1 cellular context compared by ENCODE assay signal in the genomic region with DNA sequence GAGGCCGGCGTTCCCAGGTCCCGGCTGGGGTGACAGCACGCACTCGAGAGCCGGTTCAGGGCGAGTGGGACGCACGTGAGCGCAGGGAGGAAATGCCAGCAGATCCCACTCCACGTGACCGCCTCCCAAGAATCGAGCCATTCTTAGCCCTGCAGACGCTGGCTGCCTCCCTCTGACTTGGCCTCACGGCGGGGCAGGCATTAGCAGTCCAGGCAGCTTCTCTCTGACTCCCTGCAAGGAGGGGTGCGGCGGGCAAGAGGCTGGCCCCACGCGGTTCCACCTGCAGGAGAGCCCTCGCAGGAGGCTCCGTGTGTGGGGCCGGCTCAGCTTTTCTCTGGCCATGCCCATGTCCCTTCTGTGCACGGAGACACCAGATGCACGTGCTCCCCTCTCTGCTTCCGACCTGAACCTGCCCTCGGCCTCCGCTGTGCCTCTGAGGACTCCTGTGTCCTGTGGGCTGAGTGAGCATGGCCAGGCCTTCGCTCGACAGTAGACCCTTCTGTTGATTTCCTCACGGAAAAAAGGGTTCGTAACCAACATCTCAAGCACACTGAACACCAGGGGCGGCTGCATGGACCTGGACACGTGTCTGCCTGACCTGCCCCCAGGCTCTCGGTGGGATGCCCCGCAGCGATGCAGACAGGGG.
TF ChIP-seq lines count a peak whose summit lies in the region.

No MANE protein-coding gene starts in this region.

TF ChIP-seq in K562, 482 proteins besides CTCF, POLR2A, EP300 and RAD21 (continues in another document):
- TF ChIP-seq, protein P1, sequence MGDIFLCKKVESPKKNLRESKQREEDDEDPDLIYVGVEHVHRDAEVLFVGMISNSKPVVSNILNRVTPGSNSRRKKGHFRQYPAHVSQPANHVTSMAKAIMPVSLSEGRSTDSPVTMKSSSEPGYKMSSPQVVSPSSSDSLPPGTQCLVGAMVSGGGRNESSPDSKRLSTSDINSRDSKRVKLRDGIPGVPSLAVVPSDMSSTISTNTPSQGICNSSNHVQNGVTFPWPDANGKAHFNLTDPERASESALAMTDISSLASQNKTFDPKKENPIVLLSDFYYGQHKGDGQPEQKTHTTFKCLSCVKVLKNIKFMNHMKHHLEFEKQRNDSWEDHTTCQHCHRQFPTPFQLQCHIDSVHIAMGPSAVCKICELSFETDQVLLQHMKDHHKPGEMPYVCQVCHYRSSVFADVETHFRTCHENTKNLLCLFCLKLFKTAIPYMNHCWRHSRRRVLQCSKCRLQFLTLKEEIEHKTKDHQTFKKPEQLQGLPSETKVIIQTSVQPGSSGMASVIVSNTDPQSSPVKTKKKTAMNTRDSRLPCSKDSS (IDR thresholded peaks at IDR 0.05; ENCODE audit: low read depth, partially characterized antibody) = no peak
- TF ChIP-seq ZBTB1 (CRISPR knock-in tag; IDR thresholded peaks at IDR 0.05; ENCODE audit: borderline replicate concordance, low read depth) (no peak), TBL1XR1 (IDR thresholded peaks at IDR 0.05; ENCODE audit: low read length in 2 of 2) (0 out of 4 replicates have a peak, but pooled peaks of 1 of the 2 experiments have one; percentile 11), KAT8 (IDR thresholded peaks at IDR 0.05; ENCODE audit: low read depth) (no peak), ZC3H11A (IDR thresholded peaks at IDR 0.05; ENCODE audit: low read depth, low read length) (no peak), HDGF (IDR thresholded peaks at IDR 0.05) (no peak), ZNF41 (CRISPR knock-in tag; conservative IDR thresholded peaks at IDR 0.05) (no peak), FOXK1 (CRISPR knock-in tag; IDR thresholded peaks at IDR 0.05; ENCODE audit: borderline replicate concordance) (no peak), MYC (IDR thresholded peaks at IDR 0.05; ENCODE audit: low read depth, low read length) (no peak), MYC (CRISPR knock-in tag; IDR thresholded peaks at IDR 0.05; ENCODE audit: borderline replicate concordance, low read depth) (peak; percentile 24; the same call in 1 of the 2 replicates), SIN3B (IDR thresholded peaks at IDR 0.05; ENCODE audit: low read depth) (no peak), PURB (CRISPR knock-in tag; IDR thresholded peaks at IDR 0.05; ENCODE audit: low read depth) (no peak), CSDE1 (IDR thresholded peaks at IDR 0.05) (no peak), DIDO1 (tag; IDR thresholded peaks at IDR 0.05; ENCODE audit: low read depth) (no peak), ZNF644 (tag; IDR thresholded peaks at IDR 0.05; ENCODE audit: low read depth) (no peak), SNIP1 (IDR thresholded peaks at IDR 0.05; ENCODE audit: low read depth) (no peak), KHSRP (IDR thresholded peaks at IDR 0.05) (no peak), TAF1 (IDR thresholded peaks at IDR 0.05; ENCODE audit: control insufficient read depth, extremely low read depth, insufficient read depth, low read length, severe bottlenecking) (no peak), FOXJ2 (tag; IDR thresholded peaks at IDR 0.05) (peak; percentile 58), RBM17 (IDR thresholded peaks at IDR 0.05; ENCODE audit: borderline replicate concordance, low read depth, low read length) (no peak), ZNF263 (CRISPR knock-in tag; IDR thresholded peaks at IDR 0.05; ENCODE audit: borderline replicate concordance) (peak; percentile 1; the same call in 1 of the 2 replicates), RAD51 (IDR thresholded peaks at IDR 0.05; ENCODE audit: borderline replicate concordance, low read depth) (no peak), PTRF (tag; IDR thresholded peaks at IDR 0.05) (no peak), HDAC2 (IDR thresholded peaks at IDR 0.05) (no peak)
- TF ChIP-seq, protein P2, sequence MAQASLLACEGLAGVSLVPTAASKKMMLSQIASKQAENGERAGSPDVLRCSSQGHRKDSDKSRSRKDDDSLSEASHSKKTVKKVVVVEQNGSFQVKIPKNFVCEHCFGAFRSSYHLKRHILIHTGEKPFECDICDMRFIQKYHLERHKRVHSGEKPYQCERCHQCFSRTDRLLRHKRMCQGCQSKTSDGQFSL (CRISPR knock-in tag; IDR thresholded peaks at IDR 0.05) = no peak
- TF ChIP-seq, protein P2 (tag; IDR thresholded peaks at IDR 0.05) = 0 out of 4 replicates have a peak, but pooled peaks of 1 of the 2 experiments have one; percentile 20
- TF ChIP-seq, protein P3, sequence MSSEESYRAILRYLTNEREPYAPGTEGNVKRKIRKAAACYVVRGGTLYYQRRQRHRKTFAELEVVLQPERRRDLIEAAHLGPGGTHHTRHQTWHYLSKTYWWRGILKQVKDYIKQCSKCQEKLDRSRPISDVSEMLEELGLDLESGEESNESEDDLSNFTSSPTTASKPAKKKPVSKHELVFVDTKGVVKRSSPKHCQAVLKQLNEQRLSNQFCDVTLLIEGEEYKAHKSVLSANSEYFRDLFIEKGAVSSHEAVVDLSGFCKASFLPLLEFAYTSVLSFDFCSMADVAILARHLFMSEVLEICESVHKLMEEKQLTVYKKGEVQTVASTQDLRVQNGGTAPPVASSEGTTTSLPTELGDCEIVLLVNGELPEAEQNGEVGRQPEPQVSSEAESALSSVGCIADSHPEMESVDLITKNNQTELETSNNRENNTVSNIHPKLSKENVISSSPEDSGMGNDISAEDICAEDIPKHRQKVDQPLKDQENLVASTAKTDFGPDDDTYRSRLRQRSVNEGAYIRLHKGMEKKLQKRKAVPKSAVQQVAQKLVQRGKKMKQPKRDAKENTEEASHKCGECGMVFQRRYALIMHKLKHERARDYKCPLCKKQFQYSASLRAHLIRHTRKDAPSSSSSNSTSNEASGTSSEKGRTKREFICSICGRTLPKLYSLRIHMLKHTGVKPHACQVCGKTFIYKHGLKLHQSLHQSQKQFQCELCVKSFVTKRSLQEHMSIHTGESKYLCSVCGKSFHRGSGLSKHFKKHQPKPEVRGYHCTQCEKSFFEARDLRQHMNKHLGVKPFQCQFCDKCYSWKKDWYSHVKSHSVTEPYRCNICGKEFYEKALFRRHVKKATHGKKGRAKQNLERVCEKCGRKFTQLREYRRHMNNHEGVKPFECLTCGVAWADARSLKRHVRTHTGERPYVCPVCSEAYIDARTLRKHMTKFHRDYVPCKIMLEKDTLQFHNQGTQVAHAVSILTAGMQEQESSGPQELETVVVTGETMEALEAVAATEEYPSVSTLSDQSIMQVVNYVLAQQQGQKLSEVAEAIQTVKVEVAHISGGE (CRISPR knock-in tag; IDR thresholded peaks at IDR 0.05) = 0 out of 6 replicates have a peak, but pooled peaks of 1 of the 3 experiments have one; percentile 23
- TF ChIP-seq, protein P4, sequence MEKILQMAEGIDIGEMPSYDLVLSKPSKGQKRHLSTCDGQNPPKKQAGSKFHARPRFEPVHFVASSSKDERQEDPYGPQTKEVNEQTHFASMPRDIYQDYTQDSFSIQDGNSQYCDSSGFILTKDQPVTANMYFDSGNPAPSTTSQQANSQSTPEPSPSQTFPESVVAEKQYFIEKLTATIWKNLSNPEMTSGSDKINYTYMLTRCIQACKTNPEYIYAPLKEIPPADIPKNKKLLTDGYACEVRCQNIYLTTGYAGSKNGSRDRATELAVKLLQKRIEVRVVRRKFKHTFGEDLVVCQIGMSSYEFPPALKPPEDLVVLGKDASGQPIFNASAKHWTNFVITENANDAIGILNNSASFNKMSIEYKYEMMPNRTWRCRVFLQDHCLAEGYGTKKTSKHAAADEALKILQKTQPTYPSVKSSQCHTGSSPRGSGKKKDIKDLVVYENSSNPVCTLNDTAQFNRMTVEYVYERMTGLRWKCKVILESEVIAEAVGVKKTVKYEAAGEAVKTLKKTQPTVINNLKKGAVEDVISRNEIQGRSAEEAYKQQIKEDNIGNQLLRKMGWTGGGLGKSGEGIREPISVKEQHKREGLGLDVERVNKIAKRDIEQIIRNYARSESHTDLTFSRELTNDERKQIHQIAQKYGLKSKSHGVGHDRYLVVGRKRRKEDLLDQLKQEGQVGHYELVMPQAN (IDR thresholded peaks at IDR 0.05; ENCODE audit: borderline replicate concordance) = 0 out of 2 replicates have a peak, but pooled peaks have one; percentile 20
- TF ChIP-seq, protein P5, sequence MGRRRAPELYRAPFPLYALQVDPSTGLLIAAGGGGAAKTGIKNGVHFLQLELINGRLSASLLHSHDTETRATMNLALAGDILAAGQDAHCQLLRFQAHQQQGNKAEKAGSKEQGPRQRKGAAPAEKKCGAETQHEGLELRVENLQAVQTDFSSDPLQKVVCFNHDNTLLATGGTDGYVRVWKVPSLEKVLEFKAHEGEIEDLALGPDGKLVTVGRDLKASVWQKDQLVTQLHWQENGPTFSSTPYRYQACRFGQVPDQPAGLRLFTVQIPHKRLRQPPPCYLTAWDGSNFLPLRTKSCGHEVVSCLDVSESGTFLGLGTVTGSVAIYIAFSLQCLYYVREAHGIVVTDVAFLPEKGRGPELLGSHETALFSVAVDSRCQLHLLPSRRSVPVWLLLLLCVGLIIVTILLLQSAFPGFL (CRISPR knock-in tag; IDR thresholded peaks at IDR 0.05) = no peak
- TF ChIP-seq, protein P6, sequence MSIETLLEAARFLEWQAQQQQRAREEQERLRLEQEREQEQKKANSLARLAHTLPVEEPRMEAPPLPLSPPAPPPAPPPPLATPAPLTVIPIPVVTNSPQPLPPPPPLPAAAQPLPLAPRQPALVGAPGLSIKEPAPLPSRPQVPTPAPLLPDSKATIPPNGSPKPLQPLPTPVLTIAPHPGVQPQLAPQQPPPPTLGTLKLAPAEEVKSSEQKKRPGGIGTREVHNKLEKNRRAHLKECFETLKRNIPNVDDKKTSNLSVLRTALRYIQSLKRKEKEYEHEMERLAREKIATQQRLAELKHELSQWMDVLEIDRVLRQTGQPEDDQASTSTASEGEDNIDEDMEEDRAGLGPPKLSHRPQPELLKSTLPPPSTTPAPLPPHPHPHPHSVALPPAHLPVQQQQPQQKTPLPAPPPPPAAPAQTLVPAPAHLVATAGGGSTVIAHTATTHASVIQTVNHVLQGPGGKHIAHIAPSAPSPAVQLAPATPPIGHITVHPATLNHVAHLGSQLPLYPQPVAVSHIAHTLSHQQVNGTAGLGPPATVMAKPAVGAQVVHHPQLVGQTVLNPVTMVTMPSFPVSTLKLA (conservative IDR thresholded peaks at IDR 0.05) = no peak
- TF ChIP-seq, protein P7, sequence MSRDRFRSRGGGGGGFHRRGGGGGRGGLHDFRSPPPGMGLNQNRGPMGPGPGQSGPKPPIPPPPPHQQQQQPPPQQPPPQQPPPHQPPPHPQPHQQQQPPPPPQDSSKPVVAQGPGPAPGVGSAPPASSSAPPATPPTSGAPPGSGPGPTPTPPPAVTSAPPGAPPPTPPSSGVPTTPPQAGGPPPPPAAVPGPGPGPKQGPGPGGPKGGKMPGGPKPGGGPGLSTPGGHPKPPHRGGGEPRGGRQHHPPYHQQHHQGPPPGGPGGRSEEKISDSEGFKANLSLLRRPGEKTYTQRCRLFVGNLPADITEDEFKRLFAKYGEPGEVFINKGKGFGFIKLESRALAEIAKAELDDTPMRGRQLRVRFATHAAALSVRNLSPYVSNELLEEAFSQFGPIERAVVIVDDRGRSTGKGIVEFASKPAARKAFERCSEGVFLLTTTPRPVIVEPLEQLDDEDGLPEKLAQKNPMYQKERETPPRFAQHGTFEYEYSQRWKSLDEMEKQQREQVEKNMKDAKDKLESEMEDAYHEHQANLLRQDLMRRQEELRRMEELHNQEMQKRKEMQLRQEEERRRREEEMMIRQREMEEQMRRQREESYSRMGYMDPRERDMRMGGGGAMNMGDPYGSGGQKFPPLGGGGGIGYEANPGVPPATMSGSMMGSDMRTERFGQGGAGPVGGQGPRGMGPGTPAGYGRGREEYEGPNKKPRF (IDR thresholded peaks at IDR 0.05; ENCODE audit: low read depth, low read length) = no peak
- TF ChIP-seq, protein P8, sequence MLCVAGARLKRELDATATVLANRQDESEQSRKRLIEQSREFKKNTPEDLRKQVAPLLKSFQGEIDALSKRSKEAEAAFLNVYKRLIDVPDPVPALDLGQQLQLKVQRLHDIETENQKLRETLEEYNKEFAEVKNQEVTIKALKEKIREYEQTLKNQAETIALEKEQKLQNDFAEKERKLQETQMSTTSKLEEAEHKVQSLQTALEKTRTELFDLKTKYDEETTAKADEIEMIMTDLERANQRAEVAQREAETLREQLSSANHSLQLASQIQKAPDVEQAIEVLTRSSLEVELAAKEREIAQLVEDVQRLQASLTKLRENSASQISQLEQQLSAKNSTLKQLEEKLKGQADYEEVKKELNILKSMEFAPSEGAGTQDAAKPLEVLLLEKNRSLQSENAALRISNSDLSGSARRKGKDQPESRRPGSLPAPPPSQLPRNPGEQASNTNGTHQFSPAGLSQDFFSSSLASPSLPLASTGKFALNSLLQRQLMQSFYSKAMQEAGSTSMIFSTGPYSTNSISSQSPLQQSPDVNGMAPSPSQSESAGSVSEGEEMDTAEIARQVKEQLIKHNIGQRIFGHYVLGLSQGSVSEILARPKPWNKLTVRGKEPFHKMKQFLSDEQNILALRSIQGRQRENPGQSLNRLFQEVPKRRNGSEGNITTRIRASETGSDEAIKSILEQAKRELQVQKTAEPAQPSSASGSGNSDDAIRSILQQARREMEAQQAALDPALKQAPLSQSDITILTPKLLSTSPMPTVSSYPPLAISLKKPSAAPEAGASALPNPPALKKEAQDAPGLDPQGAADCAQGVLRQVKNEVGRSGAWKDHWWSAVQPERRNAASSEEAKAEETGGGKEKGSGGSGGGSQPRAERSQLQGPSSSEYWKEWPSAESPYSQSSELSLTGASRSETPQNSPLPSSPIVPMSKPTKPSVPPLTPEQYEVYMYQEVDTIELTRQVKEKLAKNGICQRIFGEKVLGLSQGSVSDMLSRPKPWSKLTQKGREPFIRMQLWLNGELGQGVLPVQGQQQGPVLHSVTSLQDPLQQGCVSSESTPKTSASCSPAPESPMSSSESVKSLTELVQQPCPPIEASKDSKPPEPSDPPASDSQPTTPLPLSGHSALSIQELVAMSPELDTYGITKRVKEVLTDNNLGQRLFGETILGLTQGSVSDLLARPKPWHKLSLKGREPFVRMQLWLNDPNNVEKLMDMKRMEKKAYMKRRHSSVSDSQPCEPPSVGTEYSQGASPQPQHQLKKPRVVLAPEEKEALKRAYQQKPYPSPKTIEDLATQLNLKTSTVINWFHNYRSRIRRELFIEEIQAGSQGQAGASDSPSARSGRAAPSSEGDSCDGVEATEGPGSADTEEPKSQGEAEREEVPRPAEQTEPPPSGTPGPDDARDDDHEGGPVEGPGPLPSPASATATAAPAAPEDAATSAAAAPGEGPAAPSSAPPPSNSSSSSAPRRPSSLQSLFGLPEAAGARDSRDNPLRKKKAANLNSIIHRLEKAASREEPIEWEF (CRISPR knock-in tag; IDR thresholded peaks at IDR 0.05) = 0 out of 2 replicates have a peak, but pooled peaks have one; percentile 40
